Comparison of ENCODE assay signal across 8 cellular contexts in genomic region chr5:6766558-6767191, GRCh38. TPM values are rescaled to one million over a fixed set of nuclear protein-coding genes. Genes with fewer than 3 reads are reported as not detected.
DNase-seq lines count a peak whose midpoint lies in the region; ATAC-seq and TF ChIP-seq lines count a peak whose summit lies in the region.

No MANE protein-coding gene starts in this region.

- H3K4me3 ChIP-seq in ascending aorta = peak overlapping the region in 1 of 2 donors; percentile 41

- no peak for TF ChIP-seq CTCF in ascending aorta (IDR thresholded peaks at IDR 0.05)

- TF ChIP-seq RAD21 in Ishikawa (IDR thresholded peaks at IDR 0.05; ENCODE audit: low read depth) = no peak

- no peak for ATAC-seq in HG02588 (IDR thresholded peaks at IDR 0.05; ENCODE audit: unreplicated experiment)
- no peak for ATAC-seq in HG03108 (IDR thresholded peaks at IDR 0.05; ENCODE audit: unreplicated experiment)

- peak overlapping the region; percentile 84 to 87 for H3K27ac ChIP-seq in ascending aorta

- DNase-seq in GM03348 (ENCODE audit: low spot score) = peak; percentile 63
- DNase-seq in RPMI7951 (ENCODE audit: low read depth) = peak; percentile 98
- DNase-seq in ascending aorta (ENCODE audit: low spot score in 2 of 2) = peak; percentile 82 to 96
- DNase-seq in iris pigment epithelial cell (ENCODE audit: low read depth) = peak; percentile 35
- peak; percentile 42 to 48 for DNase-seq in stimulated activated CD4-positive, alpha-beta T cell treated with anti-CD3 and anti-CD28 coated beads, Interleukin-2, amount 100 ng/mL, for 24 hours

- H3K36me3 ChIP-seq in ascending aorta = no peaks in the 10 kb centered on the region

- intact Hi-C loops in ascending aorta (cut with DNase I) = loop anchor here (2.0 to 5.0 kb wide), 3 partner anchors 66 to 981 kb away; partner anchors contain the start of gene ADCY2

- peak; percentile 66 for TF ChIP-seq EP300 in Ishikawa (IDR thresholded peaks at IDR 0.05; ENCODE audit: borderline replicate concordance)

- peaks cover 4 to 13% of the 10 kb centered on the region in 2 donors for H3K4me1 ChIP-seq in ascending aorta

- no peaks in the 10 kb centered on the region for H3K27me3 ChIP-seq in ascending aorta

- H3K9me3 ChIP-seq in ascending aorta = no peaks in the 10 kb centered on the region

TF ChIP-seq in Ishikawa, 13 proteins besides CTCF, POLR2A, EP300 and RAD21:
- peak; percentile 14; the same call in 1 of the 2 replicates for TF ChIP-seq USF1 (IDR thresholded peaks at IDR 0.05)
- no peak for TF ChIP-seq ZBTB7A (IDR thresholded peaks at IDR 0.05; ENCODE audit: low read depth)
- TF ChIP-seq MAX (IDR thresholded peaks at IDR 0.05) = peak; percentile 40; the same call in 1 of the 2 replicates
- TF ChIP-seq YY1 (IDR thresholded peaks at IDR 0.05; ENCODE audit: low read depth) = no peak
- TF ChIP-seq CREB1 (IDR thresholded peaks at IDR 0.05; ENCODE audit: low read depth) = no peak
- peak; percentile 94 for TF ChIP-seq NFIC (IDR thresholded peaks at IDR 0.05)
- no peak for TF ChIP-seq EGR1 (IDR thresholded peaks at IDR 0.05)
- peak; percentile 70 for TF ChIP-seq TEAD4 (IDR thresholded peaks at IDR 0.05)
- no peak for TF ChIP-seq FOXM1 (IDR thresholded peaks at IDR 0.05; ENCODE audit: borderline replicate concordance, low read depth)
- no peak for TF ChIP-seq CEBPB (IDR thresholded peaks at IDR 0.05)
- TF ChIP-seq TAF1 (IDR thresholded peaks at IDR 0.05; ENCODE audit: low read depth) = no peak
- TF ChIP-seq REST (IDR thresholded peaks at IDR 0.05; ENCODE audit: low read depth) = no peak
- peak; percentile 78 for TF ChIP-seq TCF12 (IDR thresholded peaks at IDR 0.05; ENCODE audit: low read depth)

RNA-seq across cellular contexts. Expression of gene TENT4A, which starts 53.4 kb away (rescaled TPM):
- 5.5 and 6.0 TPM in 2 replicates for total RNA-seq in RPMI7951 (2014; rRNA removed; shearing (Covaris generic))
- total RNA-seq in ascending aorta = 12.5 TPM

Comparison
In these comparisons a context has a peak if more than half of its experiments do, and no peak if none do; other contexts are left out.
1. DNase-seq: peak in every context shown above with its lines; median percentile 98 in RPMI7951; 89 in ascending aorta; 63 in GM03348; 45 in stimulated activated CD4-positive, alpha-beta T cell treated with anti-CD3 and anti-CD28 coated beads, Interleukin-2, amount 100 ng/mL, for 24 hours; 35 in iris pigment epithelial cell.